Comparison of ENCODE assay signal across 13 cellular contexts in genomic region chr19:40724848-40725247, GRCh38.
"Had no signal": no experiment of that assay in that cellular context is flagged by ENCODE, and none has a peak within 500 bp of the region (broad histone marks: within the 10 kb centered on the region; RNA-seq: fewer than 3 reads in every experiment).

No MANE protein-coding gene starts in this region.

- H3K9me3 Mint-ChIP-seq: nephron; T-helper 2 cell treated with Interferon-gamma antibody and Interleukin-4, amounts not matched to agents 5 μg/mL and 100 μg/mL, for 36 hours had no signal

- H3K27ac Mint-ChIP-seq: nephron; T-helper 2 cell treated with Interferon-gamma antibody and Interleukin-4, amounts not matched to agents 5 μg/mL and 100 μg/mL, for 36 hours had no signal

- DNase-seq: activated effector memory CD4-positive, alpha-beta T cell treated with Interleukin-2 at 50 U/mL for 16 hours; colonic mucosa; gastrocnemius medialis; heart right ventricle; mammary epithelial cell; SHP77 treated with DMSO at 0.1 percent for 48 hours; sigmoid colon; stimulated activated CD4-positive, alpha-beta T cell treated with anti-CD3 and anti-CD28 coated beads, Interleukin-2, amount 100 ng/mL, for 24 hours; stimulated activated naive CD4-positive, alpha-beta T cell treated with Interleukin-2 at 50 U/mL for 16 hours; testis had no signal

- H3K27me3 ChIP-seq: colonic mucosa, gastrocnemius medialis, heart right ventricle, sigmoid colon, testis had no signal

- ATAC-seq: gastrocnemius medialis, heart right ventricle, left lobe of liver had no signal

- H3K27ac ChIP-seq: colonic mucosa, heart right ventricle had no signal

- H3K4me3 ChIP-seq: colonic mucosa, gastrocnemius medialis, heart right ventricle, sigmoid colon, testis had no signal

- H3K9me3 ChIP-seq: colonic mucosa, gastrocnemius medialis, sigmoid colon, testis had no signal
